ENCODE assay signal across 8 cellular contexts in the genomic region with DNA sequence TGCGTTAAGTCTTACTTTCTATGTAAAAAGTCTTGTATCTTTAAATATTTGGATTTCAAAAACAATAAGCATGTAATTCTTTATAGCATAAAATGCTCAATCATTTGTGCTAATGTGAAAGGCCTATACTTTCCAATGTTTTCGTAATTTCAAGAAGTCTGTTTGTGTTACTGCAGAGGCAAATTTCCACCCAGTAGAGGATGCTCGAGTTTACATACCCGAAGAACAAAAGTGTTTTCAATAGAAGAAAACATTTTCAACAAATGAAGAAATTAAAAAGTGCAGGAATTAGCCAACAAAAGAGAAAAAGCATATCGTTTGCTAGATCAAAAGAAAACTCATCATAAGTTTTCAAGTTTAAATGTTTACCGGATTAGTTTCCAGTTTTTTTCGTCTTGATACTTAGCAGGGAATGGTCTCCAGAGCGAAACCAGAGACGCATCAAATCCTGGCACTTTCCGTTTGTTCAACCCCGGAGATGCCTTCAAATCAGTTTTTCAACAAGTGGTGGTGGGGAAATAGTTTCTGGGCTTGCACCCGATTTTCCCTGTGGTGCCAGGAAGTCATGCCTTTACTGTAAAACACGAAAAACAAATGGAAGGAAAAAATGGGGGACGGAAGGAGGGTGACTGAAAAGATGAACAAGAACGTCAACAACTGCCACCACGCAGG. TPM values are rescaled to one million over a fixed set of nuclear protein-coding genes. Genes with fewer than 3 reads are reported as not detected.
A peak's percentile ranks its signal among the peaks of the same experiment; 100 is the strongest.
DNase-seq lines count a peak whose midpoint lies in the region; ATAC-seq and TF ChIP-seq lines count a peak whose summit lies in the region.

No MANE protein-coding gene starts in this region.

- peaks cover 28% of the 10 kb centered on the region for H3K4me1 Mint-ChIP-seq in activated naive CD8-positive, alpha-beta T cell treated with anti-CD3 and anti-CD28 coated beads, Interleukin-2, amount 10 ng/mL, durations not matched to agents 7 days and 5 days
- peaks cover 17 to 37% of the 10 kb centered on the region in 2 donors for H3K4me1 Mint-ChIP-seq in stimulated activated naive B cell treated with anti-CD40 and anti-IgM and Interleukin-4, amounts not matched to agents 10 μg/mL and 1 μg/mL and 100 μg/mL, for 72 hours

- no peaks in the 10 kb centered on the region for H3K9me3 Mint-ChIP-seq in activated naive CD8-positive, alpha-beta T cell treated with anti-CD3 and anti-CD28 coated beads, Interleukin-2, amount 10 ng/mL, durations not matched to agents 7 days and 5 days
- no peaks in the 10 kb centered on the region for H3K9me3 Mint-ChIP-seq in stimulated activated naive B cell treated with anti-CD40 and anti-IgM and Interleukin-4, amounts not matched to agents 10 μg/mL and 1 μg/mL and 100 μg/mL, for 72 hours

- H3K9ac ChIP-seq in iPS-20b (ENCODE audit: low read depth, low read length): peak overlapping the region; percentile 88

- no peak for DNase-seq in AG09319 (ENCODE audit: extremely low read depth, low read depth)
- no peak for DNase-seq in H7
- no peak for DNase-seq in activated naive CD8-positive, alpha-beta T cell treated with anti-CD3 and anti-CD28 coated beads, Interleukin-2, amount 10 ng/mL, durations not matched to agents 7 days and 5 days
- DNase-seq in stimulated activated naive B cell treated with anti-CD40 and anti-IgM and Interleukin-4, amounts not matched to agents 10 μg/mL and 1 μg/mL and 100 μg/mL, for 72 hours: no peak
- no peak for DNase-seq in MV-4-11 (lab: John Stamatoyannopoulos, UW)
- no peak for DNase-seq in sciatic nerve (ENCODE audit: low spot score)

- H3K4me1 ChIP-seq in iPS-20b (ENCODE audit: insufficient read depth, low read length): peaks cover 10% of the 10 kb centered on the region; the same call in 1 of the 2 replicates

- no peak for ATAC-seq in activated naive CD8-positive, alpha-beta T cell treated with anti-CD3 and anti-CD28 coated beads, Interleukin-2, amount 10 ng/mL, durations not matched to agents 7 days and 5 days (ENCODE audit: low read depth)
- ATAC-seq in stimulated activated naive B cell treated with anti-CD40 and anti-IgM and Interleukin-4, amounts not matched to agents 10 μg/mL and 1 μg/mL and 100 μg/mL, for 72 hours (replicated peaks): no peak
- no peak for ATAC-seq in HG02678 (IDR thresholded peaks at IDR 0.05; ENCODE audit: unreplicated experiment)
- ATAC-seq in sciatic nerve: no peak

- peaks cover 31% of the 10 kb centered on the region for H3K36me3 Mint-ChIP-seq in activated naive CD8-positive, alpha-beta T cell treated with anti-CD3 and anti-CD28 coated beads, Interleukin-2, amount 10 ng/mL, durations not matched to agents 7 days and 5 days
- H3K36me3 Mint-ChIP-seq in stimulated activated naive B cell treated with anti-CD40 and anti-IgM and Interleukin-4, amounts not matched to agents 10 μg/mL and 1 μg/mL and 100 μg/mL, for 72 hours: peaks cover 16 to 26% of the 10 kb centered on the region in 2 donors

- POLR2A ChIA-PET in activated naive CD8-positive, alpha-beta T cell treated with anti-CD3 and anti-CD28 coated beads, Interleukin-2, amount 10 ng/mL, durations not matched to agents 7 days and 5 days (lab: Charles Lee): interaction anchor here (0.8 to 2.3 kb wide), 9 partner anchors 24 to 831 kb away, joined by 3 to 65 read pairs (median 5); a partner anchor contains a TSS

- H3K27ac ChIP-seq in iPS-20b (ENCODE audit: low read length): peak overlapping the region; percentile 39

- H3K27me3 Mint-ChIP-seq in activated naive CD8-positive, alpha-beta T cell treated with anti-CD3 and anti-CD28 coated beads, Interleukin-2, amount 10 ng/mL, durations not matched to agents 7 days and 5 days: no peaks in the 10 kb centered on the region
- H3K27me3 Mint-ChIP-seq in stimulated activated naive B cell treated with anti-CD40 and anti-IgM and Interleukin-4, amounts not matched to agents 10 μg/mL and 1 μg/mL and 100 μg/mL, for 72 hours: no peaks in the 10 kb centered on the region

- TF ChIP-seq CTCF in AG09319 (IDR thresholded peaks at IDR 0.05; ENCODE audit: low read depth, low read length): peak; percentile 44

- H3K4me3 ChIP-seq in H7 (ENCODE audit: insufficient read depth, low read depth, low read length) (peak overlapping the region; percentile 83), iPS-20b (ENCODE audit: low read length) (peak overlapping the region; percentile 95)

- peaks cover 7% of the 10 kb centered on the region for H3K36me3 ChIP-seq in H7 (replicated peaks; ENCODE audit: control insufficient read depth, insufficient read depth, low read length)
- peaks cover 33% of the 10 kb centered on the region for H3K36me3 ChIP-seq in iPS-20b (ENCODE audit: insufficient read depth, low read depth, low read length)

- H3K4me3 Mint-ChIP-seq in activated naive CD8-positive, alpha-beta T cell treated with anti-CD3 and anti-CD28 coated beads, Interleukin-2, amount 10 ng/mL, durations not matched to agents 7 days and 5 days: peak overlapping the region; percentile 97
- peak overlapping the region; percentile 96 to 99 for H3K4me3 Mint-ChIP-seq in stimulated activated naive B cell treated with anti-CD40 and anti-IgM and Interleukin-4, amounts not matched to agents 10 μg/mL and 1 μg/mL and 100 μg/mL, for 72 hours

- H3K27ac Mint-ChIP-seq in activated naive CD8-positive, alpha-beta T cell treated with anti-CD3 and anti-CD28 coated beads, Interleukin-2, amount 10 ng/mL, durations not matched to agents 7 days and 5 days: peak overlapping the region; percentile 89
- peak overlapping the region; percentile 99 for H3K27ac Mint-ChIP-seq in stimulated activated naive B cell treated with anti-CD40 and anti-IgM and Interleukin-4, amounts not matched to agents 10 μg/mL and 1 μg/mL and 100 μg/mL, for 72 hours

- H3K27me3 ChIP-seq in H7 (ENCODE audit: control insufficient read depth, insufficient read depth, low read length) (no peaks in the 10 kb centered on the region), iPS-20b (ENCODE audit: insufficient read depth, low read length) (no peaks in the 10 kb centered on the region)

- intact Hi-C loops in sciatic nerve (cut with DNase I): no loop called here

- no peaks in the 10 kb centered on the region for H3K9me3 ChIP-seq in iPS-20b (ENCODE audit: insufficient read depth, low read depth, low read length)

RNA-seq across cellular contexts. Expression of a gene that starts 1.0 kb away (rescaled TPM):
- 41.4 and 50.3 TPM in 2 replicates for total RNA-seq in H7 (2014; rRNA removed; shearing (Covaris generic))
- 100 to 1,000 TPM; 106 to 111 TPM for total RNA-seq in activated naive CD8-positive, alpha-beta T cell treated with anti-CD3 and anti-CD28 coated beads, Interleukin-2, amount 10 ng/mL, durations not matched to agents 7 days and 5 days
- total RNA-seq in sciatic nerve: 69.2 TPM

RNA-seq across cellular contexts. Expression of a gene that starts 1.3 kb away (rescaled TPM):
- total RNA-seq in H7 (2014; rRNA removed; shearing (Covaris generic)): 2.1 and 3.5 TPM in 2 replicates
- 10 to 100 TPM; 23.4 to 27.5 TPM for total RNA-seq in activated naive CD8-positive, alpha-beta T cell treated with anti-CD3 and anti-CD28 coated beads, Interleukin-2, amount 10 ng/mL, durations not matched to agents 7 days and 5 days
- total RNA-seq in sciatic nerve: 24.3 TPM
